In genomic region chr4:127732623-127733199, GRCh38 we compare ENCODE assay signal across 1 cellular context.
TF ChIP-seq lines count a peak whose summit lies in the region.

No MANE protein-coding gene starts in this region.

TF ChIP-seq in GM12878, 131 proteins besides CTCF, POLR2A, EP300 and RAD21 (continued from another document):
- TF ChIP-seq SMC3 (IDR thresholded peaks at IDR 0.05; ENCODE audit: borderline replicate concordance, low read length) (peak; percentile 71; the same call in 1 of the 2 replicates), TBL1XR1 (IDR thresholded peaks at IDR 0.05; ENCODE audit: low read depth, low read length) (no peak), SREBF2 (IDR thresholded peaks at IDR 0.05; ENCODE audit: low read length) (no peak), ZBTB40 (IDR thresholded peaks at IDR 0.05; ENCODE audit: borderline replicate concordance) (0 out of 2 replicates have a peak, but pooled peaks have one; percentile 24), SMARCA5 (IDR thresholded peaks at IDR 0.05) (no peak), EGR1 (IDR thresholded peaks at IDR 0.05; ENCODE audit: borderline replicate concordance in 1 of 2, low read depth in 2 of 2, low read length in 2 of 2) (no peak), ZNF384 (IDR thresholded peaks at IDR 0.05; ENCODE audit: borderline replicate concordance, low read depth, low read length) (peak; percentile 57; the same call in 1 of the 2 replicates)
